ENCODE assay signal across 13 cellular contexts in genomic region chr20:36988494-36988966, GRCh38. TPM values are rescaled to one million over a fixed set of nuclear protein-coding genes. Genes with fewer than 3 reads are reported as not detected.
DNase-seq lines count a peak whose midpoint lies in the region; ATAC-seq and TF ChIP-seq lines count a peak whose summit lies in the region.
"Had no signal": no experiment of that assay in that cellular context is flagged by ENCODE, and none has a peak within 500 bp of the region (broad histone marks: within the 10 kb centered on the region; RNA-seq: fewer than 3 reads in every experiment).

No MANE protein-coding gene starts in this region.

- peaks cover 10% of the 10 kb centered on the region for H3K36me3 Mint-ChIP-seq in HFFc6 (ENCODE audit: low read depth)
- H3K36me3 Mint-ChIP-seq in activated naive CD4-positive, alpha-beta T cell treated with anti-CD3 and anti-CD28 coated beads, Interleukin-2, amount 50 U/mL, for 24 hours = peaks cover 12% of the 10 kb centered on the region

- no peaks in the 10 kb centered on the region for H3K4me1 ChIP-seq in aorta (ENCODE audit: control insufficient read depth in 1 of 2, insufficient read depth in 2 of 2, low read length in 2 of 2)
- H3K4me1 ChIP-seq: A549, body of pancreas had no signal

- H3K9me3 ChIP-seq in aorta (ENCODE audit: control insufficient read depth, low read length) = no peaks in the 10 kb centered on the region

- no peaks in the 10 kb centered on the region for H3K4me1 Mint-ChIP-seq in HFFc6 (ENCODE audit: low read depth)
- peaks cover 50% of the 10 kb centered on the region for H3K4me1 Mint-ChIP-seq in activated naive CD4-positive, alpha-beta T cell treated with anti-CD3 and anti-CD28 coated beads, Interleukin-2, amount 50 U/mL, for 24 hours

- no peaks in the 10 kb centered on the region for H3K27me3 ChIP-seq in aorta (ENCODE audit: control insufficient read depth in 1 of 2, insufficient read depth in 2 of 2, low read length in 1 of 2)
- H3K27me3 ChIP-seq: body of pancreas had no signal

- ATAC-seq in GM18498 (IDR thresholded peaks at IDR 0.05; ENCODE audit: unreplicated experiment) = no peak
- ATAC-seq in aorta (ENCODE audit: low FRiP score) = no peak
- ATAC-seq: A549, body of pancreas had no signal

- intact Hi-C loops in aorta (cut with DNase I) = no loop called here

- peaks cover 9% of the 10 kb centered on the region for H3K9me3 Mint-ChIP-seq in HFFc6
- no peaks in the 10 kb centered on the region for H3K9me3 Mint-ChIP-seq in activated naive CD4-positive, alpha-beta T cell treated with anti-CD3 and anti-CD28 coated beads, Interleukin-2, amount 50 U/mL, for 24 hours

- DNase-seq in DMS79 treated with DMSO at 0.1 percent for 48 hours (lab: John Stamatoyannopoulos, UW) (peak; percentile 3), DMS79 (lab: John Stamatoyannopoulos, UW) (no peak), HFFc6 (peak; percentile 10), kidney tubule cell (ENCODE audit: low spot score) (peak; percentile 58), aorta (no peak), SHP77 treated with DMSO at 0.1 percent for 48 hours (lab: John Stamatoyannopoulos, UW) (no peak)
- DNase-seq: kidney; stimulated activated CD4-positive, alpha-beta T cell treated with anti-CD3 and anti-CD28 coated beads, Interleukin-2, amount 100 ng/mL, for 48 hours had no signal

- H3K36me3 ChIP-seq in aorta (ENCODE audit: control insufficient read depth in 1 of 2, insufficient read depth in 2 of 2, low read length in 1 of 2) = no peaks in the 10 kb centered on the region

- no peak overlapping the region for H3K4me3 Mint-ChIP-seq in HFFc6
- H3K4me3 Mint-ChIP-seq in activated naive CD4-positive, alpha-beta T cell treated with anti-CD3 and anti-CD28 coated beads, Interleukin-2, amount 50 U/mL, for 24 hours = peak overlapping the region; percentile 66

- 79 to 87% methylated on average over 3 of the region's 3 CpGs for WGBS in aorta, 2 donors

- no peak overlapping the region for H3K27ac ChIP-seq in aorta (ENCODE audit: low read depth in 1 of 2, low read length in 2 of 2)
- H3K27ac ChIP-seq: A549, body of pancreas, SK-N-MC had no signal

- no peaks in the 10 kb centered on the region; the same call in 1 of the 2 replicates for H3K27me3 Mint-ChIP-seq in HFFc6 (ENCODE audit: insufficient read depth)
- H3K27me3 Mint-ChIP-seq in activated naive CD4-positive, alpha-beta T cell treated with anti-CD3 and anti-CD28 coated beads, Interleukin-2, amount 50 U/mL, for 24 hours = no peaks in the 10 kb centered on the region

- no peak overlapping the region for H3K4me3 ChIP-seq in aorta (ENCODE audit: low read length in 2 of 2)
- H3K4me3 ChIP-seq: A549, body of pancreas, SK-N-MC had no signal

- no peak for TF ChIP-seq CTCF in HFFc6 (IDR thresholded peaks at IDR 0.05)

- H3K27ac Mint-ChIP-seq in HFFc6 = no peak overlapping the region
- H3K27ac Mint-ChIP-seq in activated naive CD4-positive, alpha-beta T cell treated with anti-CD3 and anti-CD28 coated beads, Interleukin-2, amount 50 U/mL, for 24 hours = peak overlapping the region; percentile 91

RNA-seq across cellular contexts. Expression of gene SAMHD1, which starts 37.0 kb away (rescaled TPM):
- 10 to 100 TPM; 19.4 to 31.3 (median 23.8) TPM for total RNA-seq in HFFc6 (2021; fragmentation: NEBNext Ultra II Directional; extraction: Animal tissue kit (Norgen Biotek cat#: 25700))
- 100 to 1,000 TPM; 127 TPM for total RNA-seq in aorta
- polyA plus RNA-seq in aorta = 100 to 1,000 TPM in 1 of 2 donors, 10 to 100 TPM in 1; 85.0 to 165 TPM

Comparison
In these comparisons a context has a peak if more than half of its experiments do, and no peak if none do; other contexts are left out.
1. DNase-seq: peak in DMS79 treated with DMSO at 0.1 percent for 48 hours (single experiment), HFFc6 (single experiment) and kidney tubule cell (single experiment); none in DMS79 (single experiment), aorta (0 of 2) and SHP77 treated with DMSO at 0.1 percent for 48 hours (single experiment).